19 cellular contexts compared by ENCODE assay signal in the genomic region with DNA sequence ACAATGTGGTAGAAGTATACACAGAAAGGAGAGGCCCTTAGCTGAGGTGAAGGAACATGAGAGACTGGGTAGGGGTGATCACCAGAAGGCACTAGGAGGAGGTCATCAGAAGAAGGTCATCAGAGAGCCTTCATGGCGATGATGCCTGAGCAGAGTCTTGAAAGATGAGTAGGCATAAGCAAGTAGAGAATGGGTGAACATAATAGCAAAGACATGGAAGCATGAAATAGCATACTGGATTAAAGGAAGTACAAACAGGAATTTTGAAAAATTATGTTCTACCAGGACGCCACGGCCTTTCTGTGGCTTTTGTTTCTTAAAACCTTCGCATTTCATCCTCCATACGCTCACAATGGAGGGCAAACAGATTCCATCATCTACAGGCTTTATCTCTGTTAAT. TPM values are rescaled to one million over a fixed set of nuclear protein-coding genes. Genes with fewer than 3 reads are reported as not detected.
A peak's percentile ranks its signal among the peaks of the same experiment; 100 is the strongest.
DNase-seq lines count a peak whose midpoint lies in the region; ATAC-seq and TF ChIP-seq lines count a peak whose summit lies in the region.
"Had no signal": no experiment of that assay in that cellular context is flagged by ENCODE, and none has a peak within 500 bp of the region (broad histone marks: within the 10 kb centered on the region; RNA-seq: fewer than 3 reads in every experiment).

No MANE protein-coding gene starts in this region.

- peak overlapping the region; percentile 18 to 61 (median 44) for H3K27ac Mint-ChIP-seq in CD4-positive, CD25-positive, alpha-beta regulatory T cell
- peak overlapping the region; percentile 83 to 90 for H3K27ac Mint-ChIP-seq in T-cell

- no peaks in the 10 kb centered on the region for H3K27me3 ChIP-seq in CD4-positive, CD25-positive, alpha-beta regulatory T cell (ENCODE audit: control insufficient read depth, insufficient read depth, low read length)
- H3K27me3 ChIP-seq in mononuclear cell (ENCODE audit: insufficient read depth, low read length), result peaks cover 32% of the 10 kb centered on the region

- H3K9me3 Mint-ChIP-seq in CD4-positive, CD25-positive, alpha-beta regulatory T cell, result no peaks in the 10 kb centered on the region
- no peaks in the 10 kb centered on the region for H3K9me3 Mint-ChIP-seq in T-cell

- DNase-seq in CD4-positive, CD25-positive, alpha-beta regulatory T cell, result no peak
- DNase-seq in GM12864 (ENCODE audit: low read depth), result no peak
- DNase-seq in T-cell, result no peak
- no peak for DNase-seq in omental fat pad (ENCODE audit: low spot score)
- DNase-seq in stimulated activated CD4-positive, alpha-beta T cell treated with anti-CD3 and anti-CD28 coated beads, Interleukin-15, amount 100 ng/mL, for 24 hours, result no peak
- no peak for DNase-seq in NK-92 treated with Interleukin-12 subunit alpha and Interleukin-12 subunit beta, amount 100 ng/mL, for 24 hours (lab: John Stamatoyannopoulos, UW)
- DNase-seq: DND-41, head of caudate nucleus, islet precursor cell, MV-4-11, NCI-H2107, NCI-H774 had no signal

- no peaks in the 10 kb centered on the region for H3K27me3 Mint-ChIP-seq in CD4-positive, CD25-positive, alpha-beta regulatory T cell
- H3K27me3 Mint-ChIP-seq in T-cell, result no peaks in the 10 kb centered on the region

- H3K9me3 ChIP-seq in CD4-positive, CD25-positive, alpha-beta regulatory T cell (ENCODE audit: control insufficient read depth in 2 of 2, low read length in 2 of 2), result no peaks in the 10 kb centered on the region
- no peaks in the 10 kb centered on the region for H3K9me3 ChIP-seq in mononuclear cell (ENCODE audit: low read depth, low read length)
- H3K9me3 ChIP-seq: ascending aorta had no signal

- no peak for TF ChIP-seq CTCF in GM12864 (IDR thresholded peaks at IDR 0.05; ENCODE audit: low read depth, low read length, missing control alignments)
- TF ChIP-seq CTCF in omental fat pad (IDR thresholded peaks at IDR 0.05), result no peak

- no peaks in the 10 kb centered on the region for H3K36me3 ChIP-seq in CD4-positive, CD25-positive, alpha-beta regulatory T cell (ENCODE audit: control insufficient read depth, insufficient read depth, low read length)
- H3K36me3 ChIP-seq: ascending aorta had no signal

- H3K27ac ChIP-seq in CD4-positive, CD25-positive, alpha-beta regulatory T cell (ENCODE audit: insufficient read depth, low read length, poor library complexity, severe bottlenecking), result peak overlapping the region; percentile 91
- H3K27ac ChIP-seq: ascending aorta had no signal

- peaks cover 33 to 71% (median 62%) of the 10 kb centered on the region in 4 donors for H3K4me1 Mint-ChIP-seq in CD4-positive, CD25-positive, alpha-beta regulatory T cell
- H3K4me1 Mint-ChIP-seq in T-cell, result peaks cover 61 to 75% (median 72%) of the 10 kb centered on the region in 3 donors

- POLR2A ChIA-PET in T-cell (lab: Charles Lee), result interaction anchor here (0.6 to 1.3 kb wide), 4 partner anchors 13 to 47 kb away, joined by 3 to 6 read pairs (median 3); no protein-coding TSS in a partner anchor

- H3K4me3 Mint-ChIP-seq in CD4-positive, CD25-positive, alpha-beta regulatory T cell, result peak overlapping the region; percentile 63 to 94 (median 80)
- H3K4me3 Mint-ChIP-seq in T-cell, result peak overlapping the region; percentile 80 to 97 (median 97)

- CTCF ChIA-PET in T-cell (lab: Charles Lee), result interaction anchor here (0.5 to 3.3 kb wide), 11 partner anchors 9 to 247 kb away, joined by 3 to 16 read pairs (median 4); partner anchors contain the start of gene PSMD3 (in 1 of the 2)

- peaks cover 54% of the 10 kb centered on the region for H3K4me1 ChIP-seq in CD4-positive, CD25-positive, alpha-beta regulatory T cell (ENCODE audit: control insufficient read depth, insufficient read depth, low read length, poor library complexity, severe bottlenecking)
- peaks cover 43% of the 10 kb centered on the region for H3K4me1 ChIP-seq in mononuclear cell (ENCODE audit: insufficient read depth, low read length)
- H3K4me1 ChIP-seq: ascending aorta had no signal

- no peak for ATAC-seq in CD4-positive, CD25-positive, alpha-beta regulatory T cell (ENCODE audit: low read depth in 2 of 2)
- ATAC-seq in T-cell (replicated peaks in 1 of 4) (no peak), omental fat pad (ENCODE audit: low FRiP score) (no peak), GM18511 (IDR thresholded peaks at IDR 0.05; ENCODE audit: unreplicated experiment) (no peak)
- ATAC-seq: esophagus mucosa, Right ventricle myocardium inferior had no signal

- peak overlapping the region; percentile 97 for H3K4me3 ChIP-seq in CD4-positive, CD25-positive, alpha-beta regulatory T cell (ENCODE audit: low read depth, low read length)
- H3K4me3 ChIP-seq in GM12864 (ENCODE audit: low read depth, low read length) (peak overlapping the region; percentile 71), mononuclear cell (ENCODE audit: low read length) (peak overlapping the region; percentile 17)
- H3K4me3 ChIP-seq: ascending aorta had no signal

- no peaks in the 10 kb centered on the region for H3K36me3 Mint-ChIP-seq in CD4-positive, CD25-positive, alpha-beta regulatory T cell
- peaks cover 4% of the 10 kb centered on the region for H3K36me3 Mint-ChIP-seq in T-cell

RNA-seq across cellular contexts. Expression of gene IKZF3, which starts 2.9 kb away (rescaled TPM):
- 146 TPM for total RNA-seq in CD4-positive, CD25-positive, alpha-beta regulatory T cell
- polyA plus RNA-seq in CD4-positive, CD25-positive, alpha-beta regulatory T cell, result 10 to 100 TPM; 30.4 to 40.6 (median 34.1) TPM
- total RNA-seq in T-cell, result 100 to 1,000 TPM in 3 of 5 donors, 10 to 100 TPM in 2; 78.1 to 112 (median 108) TPM
- 47.5 TPM for total RNA-seq in mononuclear cell
- 1 to 10 TPM; 2.9 to 8.3 (median 4.5) TPM for total RNA-seq in omental fat pad
- total RNA-seq: osteocyte had no signal

RNA-seq across cellular contexts. Expression of gene ZPBP2, which starts 6.8 kb away (rescaled TPM):
- not detected for total RNA-seq in CD4-positive, CD25-positive, alpha-beta regulatory T cell
- not detected for polyA plus RNA-seq in CD4-positive, CD25-positive, alpha-beta regulatory T cell
- total RNA-seq in T-cell, result under 1 TPM in 1 of 5 donors, not detected in 4; 0.19 TPM
- not detected for total RNA-seq in mononuclear cell
- total RNA-seq in omental fat pad, result not detected
- total RNA-seq: ascending aorta, esophagus mucosa, osteocyte, Right ventricle myocardium inferior, skeletal muscle tissue had no signal

RNA-seq across cellular contexts. Expression of gene GSDMB, which starts 57.2 kb away (rescaled TPM):
- 38.0 TPM for total RNA-seq in CD4-positive, CD25-positive, alpha-beta regulatory T cell
- 1 to 10 TPM in 2 of 4 donors, under 1 TPM in 2; 0.69 to 1.8 (median 1.0) TPM for polyA plus RNA-seq in CD4-positive, CD25-positive, alpha-beta regulatory T cell
- total RNA-seq in T-cell, result 10 to 100 TPM; 29.3 to 68.0 (median 51.4) TPM
- 10.7 TPM for total RNA-seq in mononuclear cell
- 10 to 100 TPM; 10.4 to 32.2 (median 21.3) TPM for total RNA-seq in omental fat pad

Comparison
In these comparisons a context has a peak if more than half of its experiments do, and no peak if none do; other contexts are left out.
1. H3K4me3 ChIP-seq: peak in every context shown above with its lines; median percentile 97 in CD4-positive, CD25-positive, alpha-beta regulatory T cell; 71 in GM12864; 17 in mononuclear cell.